In genomic region chr13:19658192-19658591, GRCh38 we compare ENCODE assay signal across 1 cellular context.
TF ChIP-seq lines count a peak whose summit lies in the region.

No MANE protein-coding gene starts in this region.

TF ChIP-seq in HepG2, 621 proteins besides CTCF, POLR2A, EP300 and RAD21 (continued from another document):
- no peak for TF ChIP-seq ZNF558 (CRISPR knock-in tag; IDR thresholded peaks at IDR 0.05; ENCODE audit: borderline replicate concordance)
- TF ChIP-seq ZNF546 (CRISPR knock-in tag; conservative IDR thresholded peaks at IDR 0.05): no peak
- TF ChIP-seq ATM (IDR thresholded peaks at IDR 0.05; ENCODE audit: borderline replicate concordance): no peak
- TF ChIP-seq ZNF761 (CRISPR knock-in tag; conservative IDR thresholded peaks at IDR 0.05): no peak
- TF ChIP-seq SIN3B (IDR thresholded peaks at IDR 0.05; ENCODE audit: low read length): no peak
- TF ChIP-seq, protein P1, sequence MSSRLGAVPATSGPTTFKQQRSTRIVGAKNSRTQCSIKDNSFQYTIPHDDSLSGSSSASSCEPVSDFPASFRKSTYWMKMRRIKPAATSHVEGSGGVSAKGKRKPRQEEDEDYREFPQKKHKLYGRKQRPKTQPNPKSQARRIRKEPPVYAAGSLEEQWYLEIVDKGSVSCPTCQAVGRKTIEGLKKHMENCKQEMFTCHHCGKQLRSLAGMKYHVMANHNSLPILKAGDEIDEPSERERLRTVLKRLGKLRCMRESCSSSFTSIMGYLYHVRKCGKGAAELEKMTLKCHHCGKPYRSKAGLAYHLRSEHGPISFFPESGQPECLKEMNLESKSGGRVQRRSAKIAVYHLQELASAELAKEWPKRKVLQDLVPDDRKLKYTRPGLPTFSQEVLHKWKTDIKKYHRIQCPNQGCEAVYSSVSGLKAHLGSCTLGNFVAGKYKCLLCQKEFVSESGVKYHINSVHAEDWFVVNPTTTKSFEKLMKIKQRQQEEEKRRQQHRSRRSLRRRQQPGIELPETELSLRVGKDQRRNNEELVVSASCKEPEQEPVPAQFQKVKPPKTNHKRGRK (CRISPR knock-in tag; IDR thresholded peaks at IDR 0.05): no peak
- TF ChIP-seq DNMT3B (CRISPR knock-in tag; conservative IDR thresholded peaks at IDR 0.05): no peak
- no peak for TF ChIP-seq THYN1 (CRISPR knock-in tag; IDR thresholded peaks at IDR 0.05; ENCODE audit: borderline replicate concordance, low read depth)
- no peak for TF ChIP-seq TOPORS (CRISPR knock-in tag; IDR thresholded peaks at IDR 0.05)
- TF ChIP-seq ZFX (CRISPR knock-in tag; IDR thresholded peaks at IDR 0.05; ENCODE audit: low read depth): no peak
- TF ChIP-seq, protein P2, sequence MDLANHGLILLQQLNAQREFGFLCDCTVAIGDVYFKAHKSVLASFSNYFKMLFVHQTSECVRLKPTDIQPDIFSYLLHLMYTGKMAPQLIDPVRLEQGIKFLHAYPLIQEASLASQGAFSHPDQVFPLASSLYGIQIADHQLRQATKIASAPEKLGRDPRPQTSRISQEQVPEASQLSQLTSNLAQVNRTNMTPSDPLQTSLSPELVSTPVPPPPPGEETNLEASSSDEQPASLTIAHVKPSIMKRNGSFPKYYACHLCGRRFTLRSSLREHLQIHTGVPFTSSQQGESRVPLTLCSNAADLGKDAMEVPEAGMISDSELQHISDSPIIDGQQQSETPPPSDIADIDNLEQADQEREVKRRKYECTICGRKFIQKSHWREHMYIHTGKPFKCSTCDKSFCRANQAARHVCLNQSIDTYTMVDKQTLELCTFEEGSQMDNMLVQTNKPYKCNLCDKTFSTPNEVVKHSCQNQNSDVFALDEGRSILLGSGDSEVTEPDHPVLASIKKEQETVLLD (CRISPR knock-in tag; IDR thresholded peaks at IDR 0.05; ENCODE audit: low read depth): no peak
